Comparison of ENCODE assay signal across 8 cellular contexts in the genomic region with DNA sequence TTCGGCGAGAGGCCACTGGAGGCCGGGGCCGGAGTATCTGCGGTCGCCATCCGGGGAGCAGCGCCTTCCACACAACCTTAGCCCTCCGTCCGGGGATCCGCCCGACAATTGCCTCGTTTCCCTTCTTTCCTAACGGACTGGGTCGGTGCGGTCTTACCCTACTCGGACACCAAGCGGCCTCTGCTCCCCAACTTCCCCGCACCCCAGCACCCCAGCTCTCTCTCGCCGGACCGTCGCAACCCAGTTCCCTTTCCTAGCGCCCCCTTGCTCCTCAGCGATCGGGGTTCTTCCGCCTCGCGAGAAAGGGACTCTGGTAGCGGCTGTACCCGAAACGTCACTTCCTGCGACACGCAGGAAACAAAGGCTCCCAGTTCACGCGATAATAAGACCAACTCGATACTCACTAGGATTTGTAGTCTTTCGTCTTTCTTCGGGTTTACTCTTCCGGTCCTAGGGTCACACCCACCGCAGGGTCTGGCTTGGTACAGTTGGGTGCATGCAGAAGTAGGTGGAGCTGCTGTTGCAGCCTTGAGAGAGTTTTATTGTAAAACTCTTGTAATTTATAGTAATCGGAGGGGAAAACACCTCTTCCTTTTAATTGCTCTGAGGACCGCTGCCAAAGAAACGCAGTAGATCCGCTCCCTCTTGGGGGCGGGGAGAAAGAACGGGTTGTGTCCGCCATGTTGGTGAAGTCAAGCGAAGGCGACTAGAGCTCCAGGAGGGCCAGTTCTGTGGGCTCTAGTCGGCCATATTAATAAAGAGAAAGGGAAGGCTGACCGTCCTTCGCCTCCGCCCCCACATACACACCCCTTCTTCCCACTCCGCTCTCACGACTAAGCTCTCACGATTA. TPM values are rescaled to one million over a fixed set of nuclear protein-coding genes. Genes with fewer than 3 reads are reported as not detected.
DNase-seq lines count a peak whose midpoint lies in the region; ATAC-seq and TF ChIP-seq lines count a peak whose summit lies in the region.

A gene (plus strand): TSS at position 741 of the 850 bp plus-strand sequence. CDS start 209 bp downstream, outside the sequence.
A gene with protein sequence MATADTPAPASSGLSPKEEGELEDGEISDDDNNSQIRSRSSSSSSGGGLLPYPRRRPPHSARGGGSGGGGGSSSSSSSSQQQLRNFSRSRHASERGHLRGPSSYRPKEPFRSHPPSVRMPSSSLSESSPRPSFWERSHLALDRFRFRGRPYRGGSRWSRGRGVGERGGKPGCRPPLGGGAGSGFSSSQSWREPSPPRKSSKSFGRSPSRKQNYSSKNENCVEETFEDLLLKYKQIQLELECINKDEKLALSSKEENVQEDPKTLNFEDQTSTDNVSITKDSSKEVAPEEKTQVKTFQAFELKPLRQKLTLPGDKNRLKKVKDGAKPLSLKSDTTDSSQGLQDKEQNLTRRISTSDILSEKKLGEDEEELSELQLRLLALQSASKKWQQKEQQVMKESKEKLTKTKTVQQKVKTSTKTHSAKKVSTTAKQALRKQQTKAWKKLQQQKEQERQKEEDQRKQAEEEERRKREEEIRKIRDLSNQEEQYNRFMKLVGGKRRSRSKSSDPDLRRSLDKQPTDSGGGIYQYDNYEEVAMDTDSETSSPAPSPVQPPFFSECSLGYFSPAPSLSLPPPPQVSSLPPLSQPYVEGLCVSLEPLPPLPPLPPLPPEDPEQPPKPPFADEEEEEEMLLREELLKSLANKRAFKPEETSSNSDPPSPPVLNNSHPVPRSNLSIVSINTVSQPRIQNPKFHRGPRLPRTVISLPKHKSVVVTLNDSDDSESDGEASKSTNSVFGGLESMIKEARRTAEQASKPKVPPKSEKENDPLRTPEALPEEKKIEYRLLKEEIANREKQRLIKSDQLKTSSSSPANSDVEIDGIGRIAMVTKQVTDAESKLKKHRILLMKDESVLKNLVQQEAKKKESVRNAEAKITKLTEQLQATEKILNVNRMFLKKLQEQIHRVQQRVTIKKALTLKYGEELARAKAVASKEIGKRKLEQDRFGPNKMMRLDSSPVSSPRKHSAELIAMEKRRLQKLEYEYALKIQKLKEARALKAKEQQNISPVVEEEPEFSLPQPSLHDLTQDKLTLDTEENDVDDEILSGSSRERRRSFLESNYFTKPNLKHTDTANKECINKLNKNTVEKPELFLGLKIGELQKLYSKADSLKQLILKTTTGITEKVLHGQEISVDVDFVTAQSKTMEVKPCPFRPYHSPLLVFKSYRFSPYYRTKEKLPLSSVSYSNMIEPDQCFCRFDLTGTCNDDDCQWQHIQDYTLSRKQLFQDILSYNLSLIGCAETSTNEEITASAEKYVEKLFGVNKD (N-terminal part only) (minus strand): TSS at position 288 of the 850 bp plus-strand sequence. CDS start 238 bp downstream, at position 50.

- peak within 1 kb of the TSS; percentile 93 for H3K4me2 ChIP-seq in DOHH2 (ENCODE audit: low read length)

- peak within 1 kb of the TSS; percentile 97 for H3K4me3 Mint-ChIP-seq in activated T-helper 1 cell treated with anti-CD3 and anti-CD28 coated beads, Interleukin-12 subunit alpha, Interleukin-12 subunit beta, Interleukin-2, Interleukin-4 antibody, amounts not matched to agents 30 ng/mL and 10 ng/mL and 1 ng/mL, durations not matched to agents 14 hours and 24 hours and 36 hours
- H3K4me3 Mint-ChIP-seq in naive B cell: peak within 1 kb of the TSS; percentile 91 to 100 (median 99)
- peak within 1 kb of the TSS; percentile 98 for H3K4me3 Mint-ChIP-seq in stimulated activated memory B cell treated with anti-CD40 and anti-IgM and Interleukin-4, amounts not matched to agents 10 μg/mL and 1 μg/mL and 100 μg/mL, for 72 hours

- H3K9me2 ChIP-seq in DOHH2 (replicated peaks; ENCODE audit: control insufficient read depth, low read length): no peaks in the 10 kb centered on the region

- H3K27ac ChIP-seq in DOHH2 (ENCODE audit: low read depth, low read length) (peak within 1 kb of the TSS; percentile 91), KOPT-K1 (ENCODE audit: low read depth, low read length, poor library complexity, severe bottlenecking) (peak within 1 kb of the TSS; percentile 78), Peyer's patch (peak within 1 kb of the TSS; percentile 91 to 98 (median 96))

- peaks cover 79% of the 10 kb centered on the region for H3K79me2 ChIP-seq in DOHH2 (ENCODE audit: control insufficient read depth, low read length)

- intact Hi-C loops in activated T-helper 1 cell treated with anti-CD3 and anti-CD28 coated beads, Interleukin-12 subunit alpha, Interleukin-12 subunit beta, Interleukin-2, Interleukin-4 antibody, amounts not matched to agents 30 ng/mL and 10 ng/mL and 1 ng/mL, durations not matched to agents 14 hours and 24 hours and 36 hours (cut with micrococcal nuclease): loop anchor here (1.0 to 2.0 kb wide), 8 partner anchors 23 to 1925 kb away; a partner anchor contains a TSS

- H3K4me1 ChIP-seq in DOHH2 (ENCODE audit: control insufficient read depth, low read length) (peaks cover 30% of the 10 kb centered on the region), Peyer's patch (peaks cover 0 to 29% (median 2%) of the 10 kb centered on the region in 4 donors)

- peak within 1 kb of the TSS; percentile 99 for H3K27ac Mint-ChIP-seq in activated T-helper 1 cell treated with anti-CD3 and anti-CD28 coated beads, Interleukin-12 subunit alpha, Interleukin-12 subunit beta, Interleukin-2, Interleukin-4 antibody, amounts not matched to agents 30 ng/mL and 10 ng/mL and 1 ng/mL, durations not matched to agents 14 hours and 24 hours and 36 hours
- H3K27ac Mint-ChIP-seq in naive B cell: peak within 1 kb of the TSS; percentile 99 to 100 (median 100)
- H3K27ac Mint-ChIP-seq in stimulated activated memory B cell treated with anti-CD40 and anti-IgM and Interleukin-4, amounts not matched to agents 10 μg/mL and 1 μg/mL and 100 μg/mL, for 72 hours: peak within 1 kb of the TSS; percentile 99

- H3K36me3 ChIP-seq in DOHH2 (ENCODE audit: control insufficient read depth, low read length): peaks cover 65% of the 10 kb centered on the region
- H3K36me3 ChIP-seq in KOPT-K1 (ENCODE audit: insufficient read depth, low read length): peaks cover 18% of the 10 kb centered on the region
- peaks cover 0 to 17% (median 0%) of the 10 kb centered on the region in 3 donors for H3K36me3 ChIP-seq in Peyer's patch

- H3K27me3 ChIP-seq in DOHH2 (ENCODE audit: control insufficient read depth, low read length) (no peaks in the 10 kb centered on the region), Peyer's patch (no peaks in the 10 kb centered on the region)

- H3K9me3 Mint-ChIP-seq in activated T-helper 1 cell treated with anti-CD3 and anti-CD28 coated beads, Interleukin-12 subunit alpha, Interleukin-12 subunit beta, Interleukin-2, Interleukin-4 antibody, amounts not matched to agents 30 ng/mL and 10 ng/mL and 1 ng/mL, durations not matched to agents 14 hours and 24 hours and 36 hours: no peaks in the 10 kb centered on the region
- no peaks in the 10 kb centered on the region for H3K9me3 Mint-ChIP-seq in naive B cell
- H3K9me3 Mint-ChIP-seq in stimulated activated memory B cell treated with anti-CD40 and anti-IgM and Interleukin-4, amounts not matched to agents 10 μg/mL and 1 μg/mL and 100 μg/mL, for 72 hours: no peaks in the 10 kb centered on the region

- TF ChIP-seq CTCF in DOHH2 (IDR thresholded peaks at IDR 0.05; ENCODE audit: low read depth, low read length, poor library complexity, severe bottlenecking) (peak; percentile 49), Peyer's patch (IDR thresholded peaks at IDR 0.05) (no peak)

- peaks cover 14% of the 10 kb centered on the region for H4K20me1 ChIP-seq in DOHH2 (ENCODE audit: control insufficient read depth, insufficient read depth, low read depth, low read length)

- H3K4me3 ChIP-seq in DOHH2 (ENCODE audit: low read length): peak within 1 kb of the TSS; percentile 99
- peak within 1 kb of the TSS; percentile 72 to 92 (median 84) for H3K4me3 ChIP-seq in Peyer's patch

- peak; percentile 92 for ATAC-seq in GM21786 (IDR thresholded peaks at IDR 0.05; ENCODE audit: unreplicated experiment)
- ATAC-seq in naive B cell (ENCODE audit: low read depth in 2 of 2): peak; percentile 74 to 75
- ATAC-seq in stimulated activated memory B cell treated with anti-CD40 and anti-IgM and Interleukin-4, amounts not matched to agents 10 μg/mL and 1 μg/mL and 100 μg/mL, for 72 hours: peak; percentile 94

- no peaks in the 10 kb centered on the region for H3K27me3 Mint-ChIP-seq in activated T-helper 1 cell treated with anti-CD3 and anti-CD28 coated beads, Interleukin-12 subunit alpha, Interleukin-12 subunit beta, Interleukin-2, Interleukin-4 antibody, amounts not matched to agents 30 ng/mL and 10 ng/mL and 1 ng/mL, durations not matched to agents 14 hours and 24 hours and 36 hours (ENCODE audit: insufficient read depth)
- H3K27me3 Mint-ChIP-seq in naive B cell: no peaks in the 10 kb centered on the region
- H3K27me3 Mint-ChIP-seq in stimulated activated memory B cell treated with anti-CD40 and anti-IgM and Interleukin-4, amounts not matched to agents 10 μg/mL and 1 μg/mL and 100 μg/mL, for 72 hours: no peaks in the 10 kb centered on the region

- peaks cover 6% of the 10 kb centered on the region for H3F3A ChIP-seq in DOHH2 (ENCODE audit: control insufficient read depth, insufficient read depth)

- peaks cover 35% of the 10 kb centered on the region for H3K36me3 Mint-ChIP-seq in activated T-helper 1 cell treated with anti-CD3 and anti-CD28 coated beads, Interleukin-12 subunit alpha, Interleukin-12 subunit beta, Interleukin-2, Interleukin-4 antibody, amounts not matched to agents 30 ng/mL and 10 ng/mL and 1 ng/mL, durations not matched to agents 14 hours and 24 hours and 36 hours (ENCODE audit: low read depth)
- H3K36me3 Mint-ChIP-seq in naive B cell: peaks cover 13 to 17% of the 10 kb centered on the region in 2 donors
- peaks cover 27% of the 10 kb centered on the region for H3K36me3 Mint-ChIP-seq in stimulated activated memory B cell treated with anti-CD40 and anti-IgM and Interleukin-4, amounts not matched to agents 10 μg/mL and 1 μg/mL and 100 μg/mL, for 72 hours

- H3K4me1 Mint-ChIP-seq in activated T-helper 1 cell treated with anti-CD3 and anti-CD28 coated beads, Interleukin-12 subunit alpha, Interleukin-12 subunit beta, Interleukin-2, Interleukin-4 antibody, amounts not matched to agents 30 ng/mL and 10 ng/mL and 1 ng/mL, durations not matched to agents 14 hours and 24 hours and 36 hours (ENCODE audit: low read depth): peaks cover 43% of the 10 kb centered on the region
- peaks cover 45 to 52% (median 45%) of the 10 kb centered on the region in 3 donors for H3K4me1 Mint-ChIP-seq in naive B cell
- peaks cover 40% of the 10 kb centered on the region for H3K4me1 Mint-ChIP-seq in stimulated activated memory B cell treated with anti-CD40 and anti-IgM and Interleukin-4, amounts not matched to agents 10 μg/mL and 1 μg/mL and 100 μg/mL, for 72 hours

- H3K9me3 ChIP-seq in DOHH2 (ENCODE audit: control insufficient read depth, insufficient read depth, low read length) (no peaks in the 10 kb centered on the region), KOPT-K1 (ENCODE audit: insufficient read depth, low read length, poor library complexity, severe bottlenecking) (no peaks in the 10 kb centered on the region), Peyer's patch (no peaks in the 10 kb centered on the region)

- peak; percentile 95 to 98 for TF ChIP-seq POLR2A in Peyer's patch (IDR thresholded peaks at IDR 0.05)

- DNase-seq in Peyer's patch (peak; percentile 93 to 98 (median 93)), fibroblast of gingiva (ENCODE audit: low read depth) (peak; percentile 99), naive B cell (peak; percentile 94)
- DNase-seq in activated T-helper 1 cell treated with anti-CD3 and anti-CD28 coated beads, Interleukin-12 subunit alpha, Interleukin-12 subunit beta, Interleukin-2, Interleukin-4 antibody, amounts not matched to agents 30 ng/mL and 10 ng/mL and 1 ng/mL, durations not matched to agents 14 hours and 24 hours and 36 hours (ENCODE audit: low spot score): peak; percentile 90

RNA-seq across cellular contexts. Expression of the first gene that starts in this region (rescaled TPM):
- total RNA-seq in Peyer's patch: 1 to 10 TPM; 2.8 to 7.5 (median 3.7) TPM
- 5.7 and 5.9 TPM in 2 replicates for total RNA-seq in activated T-helper 1 cell treated with anti-CD3 and anti-CD28 coated beads, Interleukin-12 subunit alpha, Interleukin-12 subunit beta, Interleukin-2, Interleukin-4 antibody, amounts not matched to agents 30 ng/mL and 10 ng/mL and 1 ng/mL, durations not matched to agents 14 hours and 24 hours and 36 hours
- 10 to 100 TPM in 5 of 6 donors, 1 to 10 TPM in 1; 6.0 to 17.7 (median 12.2) TPM for polyA plus RNA-seq in naive B cell (ENCODE audit: low read depth in 6 of 6)

RNA-seq across cellular contexts. Expression of the second gene that starts in this region (rescaled TPM):
- 100 to 1,000 TPM; 131 to 309 (median 156) TPM for total RNA-seq in Peyer's patch
- 57.7 and 58.6 TPM in 2 replicates for total RNA-seq in activated T-helper 1 cell treated with anti-CD3 and anti-CD28 coated beads, Interleukin-12 subunit alpha, Interleukin-12 subunit beta, Interleukin-2, Interleukin-4 antibody, amounts not matched to agents 30 ng/mL and 10 ng/mL and 1 ng/mL, durations not matched to agents 14 hours and 24 hours and 36 hours
- polyA plus RNA-seq in naive B cell (ENCODE audit: low read depth in 6 of 6): 10 to 100 TPM; 22.9 to 46.9 (median 38.3) TPM

Comparison
In these comparisons a context has a peak if more than half of its experiments do, and no peak if none do; other contexts are left out.
1. Peak in every context shown above with its lines: DNase-seq, ATAC-seq, H3K4me3 ChIP-seq and H3K27ac ChIP-seq.